In genomic region chr20:51563597-51564332, GRCh38 we compare ENCODE assay signal across 8 cellular contexts. TPM values are rescaled to one million over a fixed set of nuclear protein-coding genes. Genes with fewer than 3 reads are reported as not detected.
DNase-seq lines count a peak whose midpoint lies in the region; ATAC-seq and TF ChIP-seq lines count a peak whose summit lies in the region.

No MANE protein-coding gene starts in this region.

- H3K36me3 Mint-ChIP-seq in activated CD8-positive, alpha-beta T cell treated with anti-CD3 and anti-CD28 coated beads for 36 hours (ENCODE audit: low read depth), result peaks cover 2% of the 10 kb centered on the region
- no peaks in the 10 kb centered on the region for H3K36me3 Mint-ChIP-seq in osteocyte (ENCODE audit: unreplicated experiment)

- H3K4me3 Mint-ChIP-seq in activated CD8-positive, alpha-beta T cell treated with anti-CD3 and anti-CD28 coated beads for 36 hours, result no peak overlapping the region
- H3K4me3 Mint-ChIP-seq in osteocyte (ENCODE audit: unreplicated experiment), result peak overlapping the region; percentile 82

- intact Hi-C loops in activated CD8-positive, alpha-beta T cell treated with anti-CD3 and anti-CD28 coated beads for 36 hours (cut with micrococcal nuclease), result no loop called here

- DNase-seq in AG09309 (ENCODE audit: low read depth), result peak; percentile 52
- peak; percentile 57 for DNase-seq in HPDE6-E6E7 (ENCODE audit: extremely low spot score)
- peak; percentile 71 for DNase-seq in activated CD8-positive, alpha-beta T cell treated with anti-CD3 and anti-CD28 coated beads for 36 hours
- peak; percentile 83 for DNase-seq in glomerular visceral epithelial cell (ENCODE audit: extremely low spot score)
- DNase-seq in osteocyte (ENCODE audit: extremely low spot score, unreplicated experiment), result no peak
- no peak for DNase-seq in NCI-H2107 (lab: John Stamatoyannopoulos, UW)

- H3K27ac Mint-ChIP-seq in activated CD8-positive, alpha-beta T cell treated with anti-CD3 and anti-CD28 coated beads for 36 hours, result no peak overlapping the region
- H3K27ac Mint-ChIP-seq in osteocyte (ENCODE audit: unreplicated experiment), result peak overlapping the region; percentile 97

- H3K4me1 Mint-ChIP-seq in activated CD8-positive, alpha-beta T cell treated with anti-CD3 and anti-CD28 coated beads for 36 hours (ENCODE audit: low read depth), result peaks cover 33% of the 10 kb centered on the region
- peaks cover 39% of the 10 kb centered on the region for H3K4me1 Mint-ChIP-seq in osteocyte (ENCODE audit: unreplicated experiment)

- no peak for TF ChIP-seq CTCF in AG09309 (IDR thresholded peaks at IDR 0.05; ENCODE audit: control insufficient read depth, insufficient read depth, low read depth, low read length, missing control alignments)
- no peak for TF ChIP-seq CTCF in activated CD8-positive, alpha-beta T cell treated with anti-CD3 and anti-CD28 coated beads for 36 hours (IDR thresholded peaks at IDR 0.05)
- no peak for TF ChIP-seq CTCF in osteocyte (IDR thresholded peaks at IDR 0.05)

- peaks cover 6% of the 10 kb centered on the region for H3K9me3 Mint-ChIP-seq in activated CD8-positive, alpha-beta T cell treated with anti-CD3 and anti-CD28 coated beads for 36 hours
- no peaks in the 10 kb centered on the region for H3K9me3 Mint-ChIP-seq in osteocyte (ENCODE audit: unreplicated experiment)

- POLR2A ChIA-PET in activated CD8-positive, alpha-beta T cell treated with anti-CD3 and anti-CD28 coated beads for 36 hours (lab: Charles Lee), result interaction anchor here (1.1 to 3.5 kb wide), 6 partner anchors 9 to 112 kb away, joined by 3 to 18 read pairs (median 6); partner anchors contain the start of gene NFATC2

- H3K27me3 Mint-ChIP-seq in activated CD8-positive, alpha-beta T cell treated with anti-CD3 and anti-CD28 coated beads for 36 hours, result peaks cover 55% of the 10 kb centered on the region
- H3K27me3 Mint-ChIP-seq in osteocyte (ENCODE audit: unreplicated experiment), result peaks cover 8% of the 10 kb centered on the region

- ATAC-seq in activated CD8-positive, alpha-beta T cell treated with anti-CD3 and anti-CD28 coated beads for 36 hours, result peak; percentile 59
- ATAC-seq in HG03159 (IDR thresholded peaks at IDR 0.05; ENCODE audit: unreplicated experiment), result no peak
- ATAC-seq in GM19395 (IDR thresholded peaks at IDR 0.05; ENCODE audit: unreplicated experiment), result no peak

- H3K4me3 ChIP-seq in AG09309 (ENCODE audit: control insufficient read depth, low read depth, low read length), result no peak overlapping the region

- CTCF ChIA-PET in activated CD8-positive, alpha-beta T cell treated with anti-CD3 and anti-CD28 coated beads for 36 hours (lab: Charles Lee), result interaction anchor here (1.0 to 4.2 kb wide), 4 partner anchors 9 to 162 kb away, joined by 3 to 24 read pairs (median 3); no protein-coding TSS in a partner anchor

RNA-seq across cellular contexts. Expression of gene NFATC2, which starts 21.2 kb away (rescaled TPM):
- total RNA-seq in activated CD8-positive, alpha-beta T cell treated with anti-CD3 and anti-CD28 coated beads for 36 hours, result 10 to 100 TPM; 38.3 to 40.9 TPM
- 0.34 and 0.89 TPM in 2 replicates for total RNA-seq in osteocyte

Comparison
In these comparisons a context has a peak if more than half of its experiments do, and no peak if none do; other contexts are left out.
1. DNase-seq: peak in AG09309 (single experiment), HPDE6-E6E7 (single experiment), activated CD8-positive, alpha-beta T cell treated with anti-CD3 and anti-CD28 coated beads for 36 hours (single experiment) and glomerular visceral epithelial cell (single experiment); none in osteocyte (single experiment) and NCI-H2107 (single experiment).
2. RNA of gene NFATC2, which starts 21.2 kb away (total RNA-seq): 38.3 to 40.9 TPM in activated CD8-positive, alpha-beta T cell treated with anti-CD3 and anti-CD28 coated beads for 36 hours; 0.34 to 0.89 TPM in osteocyte; every median in the first group is over 10 times any median in the second.